ENCODE assay signal across 27 cellular contexts in the genomic region with DNA sequence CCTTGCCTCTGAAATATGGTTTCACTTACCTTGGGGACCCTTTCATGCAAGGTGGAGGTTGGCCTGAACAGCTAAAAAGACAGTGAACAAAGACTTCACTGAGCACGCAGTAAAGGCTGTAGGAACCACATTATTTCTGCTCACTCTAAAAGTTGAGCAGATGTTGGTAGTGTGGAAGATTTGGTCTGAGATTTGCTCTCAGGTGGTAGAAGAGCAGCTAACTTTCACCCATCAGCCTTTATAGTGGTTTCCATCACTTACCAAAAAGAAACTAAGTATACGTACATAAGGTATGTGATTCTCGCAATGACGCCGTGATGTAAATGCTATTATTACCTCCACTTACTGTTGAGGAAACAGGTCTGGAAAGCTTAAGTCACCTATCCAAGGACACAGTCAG.
"Had no signal": no experiment of that assay in that cellular context is flagged by ENCODE, and none has a peak within 500 bp of the region (broad histone marks: within the 10 kb centered on the region; RNA-seq: fewer than 3 reads in every experiment).

No MANE protein-coding gene starts in this region.

- H3K4me3 ChIP-seq: ovary, skin epidermis, thoracic aorta had no signal

- H3K27me3 Mint-ChIP-seq: progenitor cell of endocrine pancreas had no signal

- H3K36me3 Mint-ChIP-seq: naive B cell, T-cell had no signal

- H3K27ac Mint-ChIP-seq: activated naive CD4-positive, alpha-beta T cell treated with anti-CD3 and anti-CD28 coated beads, Interleukin-2, amount 50 U/mL, for 72 hours; naive B cell; progenitor cell of endocrine pancreas; T-cell had no signal

- H3K4me1 Mint-ChIP-seq: naive B cell had no signal

- H3K27me3 ChIP-seq: brain microvascular endothelial cell, ovary had no signal

- H3K27ac ChIP-seq: brain microvascular endothelial cell, ovary, skin epidermis, thoracic aorta had no signal

- H3K9me3 ChIP-seq: ovary, thoracic aorta had no signal

- DNase-seq: activated CD4-positive, alpha-beta T cell treated with anti-CD3 and anti-CD28 coated beads for 4 hours; activated CD4-positive, CD25-positive, alpha-beta regulatory T cell; activated CD8-positive, alpha-beta memory T cell treated with anti-CD3 and anti-CD28 coated beads for 24 hours; activated gamma-delta T cell treated with Interleukin-2 at 50 U/mL for 16 hours; amniotic stem cell; brain microvascular endothelial cell; caudate nucleus; foreskin fibroblast; head of caudate nucleus; hippocampal formation; kidney; left colon; mammary epithelial cell; naive B cell; nephron progenitor cell; ovary; retina; SHP77; stimulated activated CD4-positive, alpha-beta T cell treated with anti-CD3 and anti-CD28 coated beads, Interleukin-2, amount 100 ng/mL, for 24 hours; stimulated activated naive CD4-positive, alpha-beta T cell; T-cell; trophoblast cell had no signal

- H3K36me3 ChIP-seq: brain microvascular endothelial cell, ovary, thoracic aorta had no signal

- ATAC-seq: left colon, sciatic nerve had no signal

- H3K4me3 Mint-ChIP-seq: naive B cell, nephron progenitor cell, T-cell had no signal

- H3K9me3 Mint-ChIP-seq: activated naive CD4-positive, alpha-beta T cell treated with anti-CD3 and anti-CD28 coated beads, Interleukin-2, amount 50 U/mL, for 72 hours; nephron progenitor cell; T-cell had no signal
